ENCODE assay signal across 13 cellular contexts in genomic region chr21:29394051-29394450, GRCh38.
"Had no signal": no experiment of that assay in that cellular context is flagged by ENCODE, and none has a peak within 500 bp of the region (broad histone marks: within the 10 kb centered on the region; RNA-seq: fewer than 3 reads in every experiment).

No MANE protein-coding gene starts in this region.

- H3K27ac ChIP-seq: esophagus squamous epithelium, suprapubic skin, thyroid gland had no signal

- H3K27me3 ChIP-seq: esophagus squamous epithelium, suprapubic skin, thyroid gland had no signal

- H3K9me3 ChIP-seq: esophagus squamous epithelium, suprapubic skin, thyroid gland had no signal

- ATAC-seq: effector memory CD8-positive, alpha-beta T cell; natural killer cell; right cardiac atrium; stimulated activated effector memory CD8-positive, alpha-beta T cell treated with anti-CD3 and anti-CD28 coated beads, Interleukin-12 subunit alpha, Interleukin-12 subunit beta, amount 100 ng/mL, for 72 hours had no signal

- DNase-seq: effector memory CD8-positive, alpha-beta T cell; esophagus squamous epithelium; hippocampal formation; kidney glomerular epithelial cell; natural killer cell; posterior cingulate gyrus; right cardiac atrium; stimulated activated CD4-positive, alpha-beta T cell treated with anti-CD3 and anti-CD28 coated beads, Interleukin-4, amount 100 ng/mL, for 1 hour; stimulated activated CD8-positive, alpha-beta memory T cell treated with anti-CD3 and anti-CD28 coated beads, Interleukin-4, amount 100 ng/mL, for 48 hours; stimulated activated naive CD8-positive, alpha-beta T cell treated with anti-CD3 and anti-CD28 coated beads, Interleukin-15, Interleukin-2, amounts not matched to agents 100 U/mL and 50 U/mL, for 24 hours; thyroid gland had no signal

- H3K4me1 ChIP-seq: esophagus squamous epithelium, suprapubic skin, thyroid gland had no signal

- H3K4me3 ChIP-seq: esophagus squamous epithelium, suprapubic skin, thyroid gland had no signal

- H3K36me3 ChIP-seq: esophagus squamous epithelium, suprapubic skin, thyroid gland had no signal
